ENCODE assay signal across 30 cellular contexts in the genomic region with DNA sequence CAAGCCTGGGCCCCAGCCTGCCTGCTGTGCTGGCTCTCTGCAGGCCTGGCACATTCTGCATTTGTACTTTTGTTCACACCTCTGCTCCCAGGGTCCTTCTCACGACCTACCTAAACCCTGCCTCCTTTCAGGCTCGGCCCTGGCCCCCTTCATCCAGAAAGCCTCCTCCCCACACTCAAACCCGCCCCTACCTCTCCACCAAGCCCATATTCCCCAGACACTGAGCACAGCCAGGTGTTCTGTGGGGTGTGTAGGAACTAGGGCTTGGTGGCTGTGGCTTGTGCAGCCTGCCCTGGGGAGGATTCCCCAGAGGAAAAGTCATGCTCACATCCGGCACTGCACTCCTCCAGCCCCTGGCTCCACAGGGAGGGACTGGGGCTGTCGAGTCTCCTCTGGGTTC. TPM values are rescaled to one million over a fixed set of nuclear protein-coding genes. Genes with fewer than 3 reads are reported as not detected.
DNase-seq lines count a peak whose midpoint lies in the region; ATAC-seq and TF ChIP-seq lines count a peak whose summit lies in the region.
"Had no signal": no experiment of that assay in that cellular context is flagged by ENCODE, and none has a peak within 500 bp of the region (broad histone marks: within the 10 kb centered on the region; RNA-seq: fewer than 3 reads in every experiment).

No MANE protein-coding gene starts in this region.

- intact Hi-C loops in MCF 10A (cut with micrococcal nuclease) (no loop called here), breast epithelium (cut with DNase I; ENCODE audit: low total_unique reads) (no loop called here)

- TF ChIP-seq POLR2A in breast epithelium (IDR thresholded peaks at IDR 0.05) = no peak

- H3K36me3 Mint-ChIP-seq in MCF 10A (ENCODE audit: insufficient read depth, unreplicated experiment) (no peaks in the 10 kb centered on the region), endodermal cell (ENCODE audit: low read depth) (no peaks in the 10 kb centered on the region)
- H3K36me3 Mint-ChIP-seq in activated naive CD8-positive, alpha-beta T cell treated with anti-CD3 and anti-CD28 coated beads for 36 hours = no peaks in the 10 kb centered on the region
- H3K36me3 Mint-ChIP-seq: CD4-positive, alpha-beta memory T cell had no signal

- H3K27ac Mint-ChIP-seq in MCF 10A (ENCODE audit: low read depth, unreplicated experiment) (peak overlapping the region; percentile 78), endodermal cell (peak overlapping the region; percentile 57)
- H3K27ac Mint-ChIP-seq in activated naive CD8-positive, alpha-beta T cell treated with anti-CD3 and anti-CD28 coated beads for 36 hours = no peak overlapping the region
- H3K27ac Mint-ChIP-seq: activated CD8-positive, alpha-beta T cell treated with anti-CD3 and anti-CD28 coated beads for 36 hours; activated naive CD8-positive, alpha-beta T cell treated with anti-CD3 and anti-CD28 coated beads, Interleukin-2, amount 50 U/mL, for 24 hours; activated T-helper 1 cell treated with anti-CD3 and anti-CD28 coated beads, Interleukin-12 subunit alpha, Interleukin-12 subunit beta, Interleukin-2, Interleukin-4 antibody, amounts not matched to agents 30 ng/mL and 10 ng/mL and 1 ng/mL, durations not matched to agents 14 hours and 24 hours and 36 hours; CD4-positive, alpha-beta memory T cell; dendritic cell treated with granulocyte-macrophage colony-stimulating factor and Interleukin-4, amounts not matched to agents 40 ng/mL and 50 ng/mL, for 4 days had no signal

- no peak overlapping the region for H3K27ac ChIP-seq in breast epithelium
- no peak overlapping the region for H3K27ac ChIP-seq in endodermal cell (ENCODE audit: low read depth, low read length)
- H3K27ac ChIP-seq: gastroesophageal sphincter, left ventricle myocardium inferior, right lobe of liver, tibial artery, WERI-Rb-1 had no signal

- no peak for DNase-seq in MCF 10A (ENCODE audit: unreplicated experiment)
- DNase-seq in breast epithelium (ENCODE audit: low spot score in 2 of 2) = no peak
- peak; percentile 72 for DNase-seq in NCI-H2171 treated with DMSO at 0.1 percent for 48 hours (lab: John Stamatoyannopoulos, UW)
- peak; percentile 79 for DNase-seq in endodermal cell
- DNase-seq in T-helper 9 cell = no peak
- DNase-seq in activated naive CD8-positive, alpha-beta T cell treated with anti-CD3 and anti-CD28 coated beads for 36 hours = no peak
- DNase-seq: activated CD8-positive, alpha-beta T cell treated with anti-CD3 and anti-CD28 coated beads for 36 hours; activated naive CD8-positive, alpha-beta T cell treated with anti-CD3 and anti-CD28 coated beads, Interleukin-2, amount 50 U/mL, for 24 hours; CD4-positive, alpha-beta memory T cell; DMS79; left ventricle myocardium inferior; NCI-H187 treated with DMSO at 0.1 percent for 48 hours; NCI-H510A; occipital lobe; right lobe of liver; Right ventricle myocardium superior; stimulated activated naive CD4-positive, alpha-beta T cell treated with Interleukin-2 at 50 U/mL for 16 hours; T-helper 1 cell; tibial artery; WERI-Rb-1 had no signal

- WGBS in endodermal cell (ENCODE audit: insufficient coverage in 1 of 2, insufficient read length in 1 of 2), 2 experiments = 53 to 65% methylated on average over 2 to 5 of the region's 5 CpGs

- no peak overlapping the region for H3K4me3 Mint-ChIP-seq in MCF 10A (ENCODE audit: unreplicated experiment)
- H3K4me3 Mint-ChIP-seq in endodermal cell = no peak overlapping the region
- no peak overlapping the region for H3K4me3 Mint-ChIP-seq in activated naive CD8-positive, alpha-beta T cell treated with anti-CD3 and anti-CD28 coated beads for 36 hours
- H3K4me3 Mint-ChIP-seq: activated CD8-positive, alpha-beta T cell treated with anti-CD3 and anti-CD28 coated beads for 36 hours; activated naive CD8-positive, alpha-beta T cell treated with anti-CD3 and anti-CD28 coated beads, Interleukin-2, amount 50 U/mL, for 24 hours; activated T-helper 1 cell treated with anti-CD3 and anti-CD28 coated beads, Interleukin-12 subunit alpha, Interleukin-12 subunit beta, Interleukin-2, Interleukin-4 antibody, amounts not matched to agents 30 ng/mL and 10 ng/mL and 1 ng/mL, durations not matched to agents 14 hours and 24 hours and 36 hours; CD4-positive, alpha-beta memory T cell; dendritic cell treated with granulocyte-macrophage colony-stimulating factor and Interleukin-4, amounts not matched to agents 40 ng/mL and 50 ng/mL, for 4 days had no signal

- no peaks in the 10 kb centered on the region for H3K27me3 Mint-ChIP-seq in MCF 10A (ENCODE audit: insufficient read depth, unreplicated experiment)
- no peaks in the 10 kb centered on the region for H3K27me3 Mint-ChIP-seq in endodermal cell (ENCODE audit: insufficient read depth)
- no peaks in the 10 kb centered on the region for H3K27me3 Mint-ChIP-seq in activated naive CD8-positive, alpha-beta T cell treated with anti-CD3 and anti-CD28 coated beads for 36 hours
- H3K27me3 Mint-ChIP-seq: activated CD8-positive, alpha-beta T cell treated with anti-CD3 and anti-CD28 coated beads for 36 hours had no signal

- no peaks in the 10 kb centered on the region for H3K9me3 Mint-ChIP-seq in MCF 10A (ENCODE audit: unreplicated experiment)
- no peaks in the 10 kb centered on the region for H3K9me3 Mint-ChIP-seq in endodermal cell
- no peaks in the 10 kb centered on the region for H3K9me3 Mint-ChIP-seq in activated naive CD8-positive, alpha-beta T cell treated with anti-CD3 and anti-CD28 coated beads for 36 hours
- H3K9me3 Mint-ChIP-seq: activated CD8-positive, alpha-beta T cell treated with anti-CD3 and anti-CD28 coated beads for 36 hours; activated naive CD8-positive, alpha-beta T cell treated with anti-CD3 and anti-CD28 coated beads, Interleukin-2, amount 50 U/mL, for 24 hours; activated T-helper 1 cell treated with anti-CD3 and anti-CD28 coated beads, Interleukin-12 subunit alpha, Interleukin-12 subunit beta, Interleukin-2, Interleukin-4 antibody, amounts not matched to agents 30 ng/mL and 10 ng/mL and 1 ng/mL, durations not matched to agents 14 hours and 24 hours and 36 hours; CD4-positive, alpha-beta memory T cell; dendritic cell treated with granulocyte-macrophage colony-stimulating factor and Interleukin-4, amounts not matched to agents 40 ng/mL and 50 ng/mL, for 4 days had no signal

- TF ChIP-seq CTCF in MCF 10A (IDR thresholded peaks at IDR 0.05; ENCODE audit: unreplicated experiment) (no peak), breast epithelium (IDR thresholded peaks at IDR 0.05) (no peak), endodermal cell (conservative IDR thresholded peaks at IDR 0.05) (no peak)

- BruUV-seq in MCF 10A (replicated peaks; lab: Mats Ljungman, UMichigan) = no TSS peak

- CTCF ChIA-PET in MCF 10A (lab: Yijun Ruan, JAX) = interaction anchor here (0.5 to 1.3 kb wide), 3 partner anchors 12 to 395 kb away, joined by 3 read pairs; no protein-coding TSS in a partner anchor

- peak overlapping the region; percentile 21 for H3K9ac ChIP-seq in endodermal cell (ENCODE audit: extremely low read depth, low read length, poor library complexity, severe bottlenecking)

- H3K27me3 ChIP-seq in breast epithelium (no peaks in the 10 kb centered on the region), endodermal cell (ENCODE audit: control insufficient read depth, insufficient read depth, low read length, poor library complexity, severe bottlenecking) (no peaks in the 10 kb centered on the region)
- H3K27me3 ChIP-seq: gastroesophageal sphincter, right lobe of liver had no signal

- H3K9me3 ChIP-seq in breast epithelium (no peaks in the 10 kb centered on the region), endodermal cell (ENCODE audit: control insufficient read depth, low read length) (no peaks in the 10 kb centered on the region)
- H3K9me3 ChIP-seq: gastroesophageal sphincter, left ventricle myocardium inferior, right lobe of liver, tibial artery had no signal

- ATAC-seq in HG03045 (IDR thresholded peaks at IDR 0.05; ENCODE audit: unreplicated experiment) = no peak
- ATAC-seq in HG03520 (IDR thresholded peaks at IDR 0.05; ENCODE audit: unreplicated experiment) = no peak
- ATAC-seq: activated CD8-positive, alpha-beta T cell treated with anti-CD3 and anti-CD28 coated beads for 36 hours; activated naive CD8-positive, alpha-beta T cell treated with anti-CD3 and anti-CD28 coated beads, Interleukin-2, amount 50 U/mL, for 24 hours; gastroesophageal sphincter; HCT116 had no signal

- H3K4me1 Mint-ChIP-seq in MCF 10A (ENCODE audit: insufficient read depth, unreplicated experiment) = no peaks in the 10 kb centered on the region
- H3K4me1 Mint-ChIP-seq in endodermal cell = peaks cover 53% of the 10 kb centered on the region
- no peaks in the 10 kb centered on the region for H3K4me1 Mint-ChIP-seq in activated naive CD8-positive, alpha-beta T cell treated with anti-CD3 and anti-CD28 coated beads for 36 hours
- H3K4me1 Mint-ChIP-seq: activated naive CD8-positive, alpha-beta T cell treated with anti-CD3 and anti-CD28 coated beads, Interleukin-2, amount 50 U/mL, for 24 hours; CD4-positive, alpha-beta memory T cell had no signal

- POLR2A ChIA-PET in MCF 10A (lab: Yijun Ruan, JAX) = no interaction called here

- H3K4me3 ChIP-seq in breast epithelium (no peak overlapping the region), endodermal cell (ENCODE audit: low read length) (no peak overlapping the region)
- H3K4me3 ChIP-seq: gastroesophageal sphincter, left ventricle myocardium inferior, right lobe of liver, tibial artery had no signal

- H3K4me1 ChIP-seq in breast epithelium = no peaks in the 10 kb centered on the region
- peaks cover 42% of the 10 kb centered on the region for H3K4me1 ChIP-seq in endodermal cell (ENCODE audit: control insufficient read depth, insufficient read depth, low read length)
- H3K4me1 ChIP-seq: gastroesophageal sphincter, left ventricle myocardium inferior, right lobe of liver, tibial artery had no signal

- H3K36me3 ChIP-seq in breast epithelium (no peaks in the 10 kb centered on the region), endodermal cell (ENCODE audit: control insufficient read depth, insufficient read depth, low read length) (no peaks in the 10 kb centered on the region)
- H3K36me3 ChIP-seq: gastroesophageal sphincter, left ventricle myocardium inferior, right lobe of liver, tibial artery, WERI-Rb-1 had no signal

RNA-seq across cellular contexts. Expression of gene MIXL1, which starts 8.2 kb away (rescaled TPM):
- total RNA-seq in MCF 10A (2022) (not detected in 2 replicates), breast epithelium (not detected), endodermal cell (10 to 100 TPM; 16.8 to 86.3 TPM)
- polyA plus RNA-seq in endodermal cell (2013, experiment 1 of 2) = 41.3 TPM
- polyA plus RNA-seq in endodermal cell (2013, experiment 2 of 2) = 48.9 TPM
- total RNA-seq in activated naive CD8-positive, alpha-beta T cell treated with anti-CD3 and anti-CD28 coated beads for 36 hours = under 1 TPM in 1 of 2 experiments, not detected in 1; 0.10 TPM
- total RNA-seq: A673; activated T-helper 1 cell treated with anti-CD3 and anti-CD28 coated beads, Interleukin-12 subunit alpha, Interleukin-12 subunit beta, Interleukin-2, Interleukin-4 antibody, amounts not matched to agents 30 ng/mL and 10 ng/mL and 1 ng/mL, durations not matched to agents 14 hours and 24 hours and 36 hours; bronchial epithelial cell; CD4-positive, alpha-beta memory T cell; epithelial cell of proximal tubule; gastroesophageal sphincter; left ventricle myocardium inferior; mucosa of gallbladder; occipital lobe; Right ventricle myocardium superior had no signal
- polyA plus RNA-seq: CD4-positive, alpha-beta memory T cell had no signal

RNA-seq across cellular contexts. Expression of gene ACBD3, which starts 28.7 kb away (rescaled TPM):
- total RNA-seq in MCF 10A (2022) (93.9 and 122 TPM in 2 replicates), breast epithelium (10 to 100 TPM; 52.4 to 63.9 (median 54.4) TPM), endodermal cell (10 to 100 TPM; 34.8 to 48.0 TPM)
- 22.3 TPM for polyA plus RNA-seq in endodermal cell (2013, experiment 1 of 2)
- 24.1 TPM for polyA plus RNA-seq in endodermal cell (2013, experiment 2 of 2)
- 10 to 100 TPM; 19.2 to 19.7 TPM for total RNA-seq in activated naive CD8-positive, alpha-beta T cell treated with anti-CD3 and anti-CD28 coated beads for 36 hours

Comparison
In these comparisons a context has a peak if more than half of its experiments do, and no peak if none do; other contexts are left out.
1. DNase-seq: peak in NCI-H2171 treated with DMSO at 0.1 percent for 48 hours (single experiment) and endodermal cell (single experiment); none in MCF 10A (single experiment), breast epithelium (0 of 2), T-helper 9 cell (single experiment) and activated naive CD8-positive, alpha-beta T cell treated with anti-CD3 and anti-CD28 coated beads for 36 hours (single experiment).
2. RNA of gene MIXL1, which starts 8.2 kb away (total RNA-seq): 16.8 to 86.3 TPM in endodermal cell; 0.10 TPM in activated naive CD8-positive, alpha-beta T cell treated with anti-CD3 and anti-CD28 coated beads for 36 hours, not detected in MCF 10A and not detected in breast epithelium; every median in the first group is over 10 times any median in the second.